In genomic region chr12:22380029-22380428, GRCh38 we compare ENCODE assay signal across 29 cellular contexts.
"Had no signal": no experiment of that assay in that cellular context is flagged by ENCODE, and none has a peak within 500 bp of the region (broad histone marks: within the 10 kb centered on the region; RNA-seq: fewer than 3 reads in every experiment).

No MANE protein-coding gene starts in this region.

- DNase-seq: activated B cell treated with CpG ODN at 0.5 μM for 24 hours; activated CD4-positive, alpha-beta T cell treated with anti-CD3 and anti-CD28 coated beads, Interleukin-2, amount 50 U/mL, for 1 hour; activated CD8-positive, alpha-beta T cell treated with anti-CD3 and anti-CD28 coated beads for 36 hours; activated naive CD8-positive, alpha-beta T cell treated with anti-CD3 and anti-CD28 coated beads, Interleukin-2, amount 50 U/mL, for 24 hours; activated T-cell treated with anti-CD3 and anti-CD28 coated beads, Interleukin-2, amount 50 U/mL, for 4 hours; amygdala; central memory CD4-positive, alpha-beta T cell; dermis blood vessel endothelial cell; effector CD4-positive, alpha-beta T cell; hippocampal formation; immature natural killer cell; kidney; left colon; naive B cell; nephron progenitor cell; ovary; right lobe of liver; stimulated activated CD4-positive, alpha-beta T cell treated with anti-CD3 and anti-CD28 coated beads, Interleukin-2, amount 100 ng/mL, for 48 hours; stimulated activated naive CD4-positive, alpha-beta T cell treated with Interleukin-2 at 50 U/mL for 16 hours; T-helper 1 cell had no signal

- H3K4me3 Mint-ChIP-seq: activated B cell treated with CpG ODN at 0.5 μM for 24 hours; activated CD8-positive, alpha-beta T cell treated with anti-CD3 and anti-CD28 coated beads for 36 hours; activated naive CD4-positive, alpha-beta T cell treated with anti-CD3 and anti-CD28 coated beads, Interleukin-2, amount 50 U/mL, for 24 hours; activated naive CD8-positive, alpha-beta T cell treated with anti-CD3 and anti-CD28 coated beads, Interleukin-2, amount 50 U/mL, for 24 hours; activated T-cell treated with anti-CD3 and anti-CD28 coated beads, Interleukin-2, amount 50 U/mL, for 4 hours; immature natural killer cell; mesothelial cell of epicardium; naive B cell; nephron progenitor cell; T-helper 2 cell treated with Interferon-gamma antibody and Interleukin-4, amounts not matched to agents 5 μg/mL and 100 μg/mL, for 36 hours had no signal

- H3K9me3 ChIP-seq: breast epithelium, gastroesophageal sphincter, ovary, right lobe of liver had no signal

- H3K36me3 ChIP-seq: breast epithelium, gastroesophageal sphincter, ovary, right lobe of liver, tibial nerve had no signal

- H3K27me3 ChIP-seq: breast epithelium, gastroesophageal sphincter, ovary, right lobe of liver, tibial nerve had no signal

- H3K9me3 Mint-ChIP-seq: activated CD8-positive, alpha-beta T cell treated with anti-CD3 and anti-CD28 coated beads for 36 hours; activated naive CD4-positive, alpha-beta T cell treated with anti-CD3 and anti-CD28 coated beads, Interleukin-2, amount 50 U/mL, for 24 hours; activated T-cell treated with anti-CD3 and anti-CD28 coated beads, Interleukin-2, amount 50 U/mL, for 4 hours; mesothelial cell of epicardium; nephron progenitor cell had no signal

- H3K4me1 ChIP-seq: breast epithelium, right lobe of liver had no signal

- ATAC-seq: activated CD8-positive, alpha-beta T cell treated with anti-CD3 and anti-CD28 coated beads for 36 hours; activated naive CD8-positive, alpha-beta T cell treated with anti-CD3 and anti-CD28 coated beads, Interleukin-2, amount 50 U/mL, for 24 hours; activated T-cell treated with anti-CD3 and anti-CD28 coated beads, Interleukin-2, amount 50 U/mL, for 4 hours; gastroesophageal sphincter; left colon; right lobe of liver had no signal

- H3K27ac Mint-ChIP-seq: activated B cell treated with CpG ODN at 0.5 μM for 24 hours; activated CD8-positive, alpha-beta T cell treated with anti-CD3 and anti-CD28 coated beads for 36 hours; activated naive CD4-positive, alpha-beta T cell treated with anti-CD3 and anti-CD28 coated beads, Interleukin-2, amount 50 U/mL, for 24 hours; activated naive CD8-positive, alpha-beta T cell treated with anti-CD3 and anti-CD28 coated beads, Interleukin-2, amount 50 U/mL, for 24 hours; activated T-helper 2 cell treated with anti-CD3 and anti-CD28 coated beads, Interferon-gamma antibody, Interleukin-2, Interleukin-4, amounts not matched to agents 10 μg/mL and 5 μg/mL and 100 μg/mL, durations not matched to agents 14 hours and 24 hours and 36 hours; immature natural killer cell; mesothelial cell of epicardium; nephron progenitor cell; progenitor cell of endocrine pancreas; T-helper 2 cell treated with Interferon-gamma antibody and Interleukin-4, amounts not matched to agents 5 μg/mL and 100 μg/mL, for 36 hours had no signal

- H3K27me3 Mint-ChIP-seq: activated B cell treated with CpG ODN at 0.5 μM for 24 hours; activated CD8-positive, alpha-beta T cell treated with anti-CD3 and anti-CD28 coated beads for 36 hours; activated naive CD4-positive, alpha-beta T cell treated with anti-CD3 and anti-CD28 coated beads, Interleukin-2, amount 50 U/mL, for 24 hours; progenitor cell of endocrine pancreas had no signal

- H3K4me3 ChIP-seq: breast epithelium, gastroesophageal sphincter, ovary, right lobe of liver, tibial nerve had no signal

- H3K36me3 Mint-ChIP-seq: activated naive CD4-positive, alpha-beta T cell treated with anti-CD3 and anti-CD28 coated beads, Interleukin-2, amount 50 U/mL, for 24 hours; immature natural killer cell; mesothelial cell of epicardium; naive B cell had no signal

- H3K27ac ChIP-seq: breast epithelium, epithelial cell of prostate, gastroesophageal sphincter, ovary, right lobe of liver, tibial nerve had no signal

- H3K4me1 Mint-ChIP-seq: activated B cell treated with CpG ODN at 0.5 μM for 24 hours, mesothelial cell of epicardium, naive B cell, nephron progenitor cell had no signal
